ENCODE assay signal across 25 cellular contexts in genomic region chr15:34719883-34720148, GRCh38. TPM values are rescaled to one million over a fixed set of nuclear protein-coding genes. Genes with fewer than 3 reads are reported as not detected.
"Had no signal": no experiment of that assay in that cellular context is flagged by ENCODE, and none has a peak within 500 bp of the region (broad histone marks: within the 10 kb centered on the region; RNA-seq: fewer than 3 reads in every experiment).

No MANE protein-coding gene starts in this region.

- H3K36me3 ChIP-seq: SJCRH30, upper lobe of left lung had no signal

- H3K27ac Mint-ChIP-seq: activated B cell treated with CpG ODN at 0.5 μM for 24 hours; activated CD4-positive, alpha-beta T cell treated with anti-CD3 and anti-CD28 coated beads for 36 hours; activated naive CD4-positive, alpha-beta T cell treated with anti-CD3 and anti-CD28 coated beads for 36 hours; activated naive CD8-positive, alpha-beta T cell treated with anti-CD3 and anti-CD28 coated beads, Interleukin-2, amount 10 ng/mL, durations not matched to agents 7 days and 5 days; naive thymus-derived CD8-positive, alpha-beta T cell; progenitor cell of endocrine pancreas; T-cell had no signal

- H3K27me3 ChIP-seq: SJCRH30, testis, upper lobe of left lung had no signal

- H3K4me1 ChIP-seq: testis had no signal

- ATAC-seq: activated CD4-positive, alpha-beta T cell treated with anti-CD3 and anti-CD28 coated beads for 36 hours; naive thymus-derived CD8-positive, alpha-beta T cell had no signal

- H3K36me3 Mint-ChIP-seq: activated naive CD8-positive, alpha-beta T cell treated with anti-CD3 and anti-CD28 coated beads, Interleukin-2, amount 10 ng/mL, durations not matched to agents 7 days and 5 days; naive thymus-derived CD8-positive, alpha-beta T cell; T-cell had no signal

- H3K9me3 Mint-ChIP-seq: activated B cell treated with CpG ODN at 0.5 μM for 24 hours; activated naive CD4-positive, alpha-beta T cell treated with anti-CD3 and anti-CD28 coated beads for 36 hours; activated naive CD8-positive, alpha-beta T cell treated with anti-CD3 and anti-CD28 coated beads, Interleukin-2, amount 10 ng/mL, durations not matched to agents 7 days and 5 days; naive thymus-derived CD8-positive, alpha-beta T cell; T-cell had no signal

- H3K4me3 ChIP-seq: lung, SJCRH30, testis, upper lobe of left lung had no signal

- H3K27ac ChIP-seq: testis, upper lobe of left lung had no signal

- DNase-seq: activated B cell treated with CpG ODN at 0.5 μM for 24 hours; activated CD4-positive, alpha-beta T cell treated with anti-CD3 and anti-CD28 coated beads for 36 hours; activated CD4-positive, alpha-beta T cell treated with anti-CD3 and anti-CD28 coated beads, Interleukin-2, amount 50 U/mL, for 48 hours; activated effector memory CD4-positive, alpha-beta T cell treated with Interleukin-2 at 50 U/mL for 16 hours; activated naive CD4-positive, alpha-beta T cell treated with anti-CD3 and anti-CD28 coated beads for 36 hours; activated naive CD8-positive, alpha-beta T cell treated with anti-CD3 and anti-CD28 coated beads, Interleukin-2, amount 10 ng/mL, durations not matched to agents 7 days and 5 days; activated T-cell treated with anti-CD3 and anti-CD28 coated beads, Interleukin-2, amount 50 U/mL, for 48 hours; amygdala; hippocampal formation; naive thymus-derived CD8-positive, alpha-beta T cell; SJCRH30; small intestine; stimulated activated CD4-positive, alpha-beta T cell treated with anti-CD3 and anti-CD28 coated beads, Interleukin-2, amount 100 ng/mL, for 24 hours; stimulated activated CD8-positive, alpha-beta memory T cell treated with anti-CD3 and anti-CD28 coated beads, Interleukin-4, amount 100 ng/mL, for 48 hours; stimulated activated naive CD4-positive, alpha-beta T cell; T-cell; testis; upper lobe of left lung had no signal

- H3K4me3 Mint-ChIP-seq: activated B cell treated with CpG ODN at 0.5 μM for 24 hours; activated CD4-positive, alpha-beta T cell treated with anti-CD3 and anti-CD28 coated beads for 36 hours; activated naive CD4-positive, alpha-beta T cell treated with anti-CD3 and anti-CD28 coated beads for 36 hours; activated naive CD8-positive, alpha-beta T cell treated with anti-CD3 and anti-CD28 coated beads, Interleukin-2, amount 10 ng/mL, durations not matched to agents 7 days and 5 days; naive thymus-derived CD8-positive, alpha-beta T cell; T-cell had no signal

- H3K9me3 ChIP-seq: SJCRH30, testis, upper lobe of left lung had no signal

- H3K4me1 Mint-ChIP-seq: activated B cell treated with CpG ODN at 0.5 μM for 24 hours; activated CD4-positive, alpha-beta T cell treated with anti-CD3 and anti-CD28 coated beads for 36 hours; activated naive CD8-positive, alpha-beta T cell treated with anti-CD3 and anti-CD28 coated beads, Interleukin-2, amount 10 ng/mL, durations not matched to agents 7 days and 5 days had no signal

RNA-seq across cellular contexts. Expression of gene GJD2, which starts 35.0 kb away (rescaled TPM):
- total RNA-seq: activated B cell treated with CpG ODN at 0.5 μM for 24 hours; activated CD4-positive, alpha-beta T cell treated with anti-CD3 and anti-CD28 coated beads for 36 hours; activated naive CD4-positive, alpha-beta T cell treated with anti-CD3 and anti-CD28 coated beads for 36 hours; activated naive CD8-positive, alpha-beta T cell treated with anti-CD3 and anti-CD28 coated beads, Interleukin-2, amount 10 ng/mL, durations not matched to agents 7 days and 5 days; chondrocyte; epithelial cell of proximal tubule; fibroblast of villous mesenchyme; mesenteric fat pad; naive thymus-derived CD8-positive, alpha-beta T cell; osteoblast; SJCRH30; T-cell; upper lobe of left lung had no signal
- polyA plus RNA-seq: lung; naive thymus-derived CD8-positive, alpha-beta T cell had no signal
